Comparison of ENCODE assay signal across 1 cellular context in the genomic region with DNA sequence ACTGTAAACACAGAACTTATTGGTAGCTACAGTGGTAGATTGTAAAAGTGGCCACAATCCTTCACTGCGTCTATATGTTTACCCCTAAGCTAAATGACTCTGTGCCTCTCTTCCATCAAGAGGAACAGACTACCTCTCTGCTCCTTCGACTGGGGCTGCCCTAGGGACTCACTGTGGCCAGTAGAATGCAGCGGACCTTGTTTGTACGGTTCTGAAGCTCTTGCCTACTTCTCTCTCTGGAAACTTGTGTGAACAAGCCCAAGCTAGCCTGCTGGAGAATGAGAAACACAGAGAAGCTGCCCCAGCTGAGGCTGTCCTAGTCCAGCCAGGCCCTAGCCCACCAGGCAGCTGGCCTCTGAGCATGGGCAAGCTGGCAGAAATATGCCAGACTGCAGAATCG.
TF ChIP-seq lines count a peak whose summit lies in the region.

No MANE protein-coding gene starts in this region.

TF ChIP-seq in H1, 55 proteins besides CTCF, POLR2A, EP300 and RAD21:
- no peak for TF ChIP-seq SP1 (IDR thresholded peaks at IDR 0.05; ENCODE audit: low read depth, low read length)
- no peak for TF ChIP-seq BACH1 (IDR thresholded peaks at IDR 0.05; ENCODE audit: low read length)
- no peak for TF ChIP-seq RNF2 (IDR thresholded peaks at IDR 0.05; ENCODE audit: borderline replicate concordance, low read depth, low read length, missing control alignments, poor library complexity, severe bottlenecking)
- TF ChIP-seq KDM5A (IDR thresholded peaks at IDR 0.05; ENCODE audit: low read length), result no peak
- no peak for TF ChIP-seq GTF2F1 (IDR thresholded peaks at IDR 0.05; ENCODE audit: borderline replicate concordance, low read depth, low read length)
- TF ChIP-seq EGR1 (IDR thresholded peaks at IDR 0.05; ENCODE audit: borderline replicate concordance, low read depth, low read length), result no peak
- no peak for TF ChIP-seq CTBP2 (IDR thresholded peaks at IDR 0.05; ENCODE audit: borderline replicate concordance, insufficient read depth, insufficient read length, low read length)
- TF ChIP-seq RBBP5 (IDR thresholded peaks at IDR 0.05; ENCODE audit: borderline replicate concordance, low read depth, low read length), result no peak
